In the genomic region with DNA sequence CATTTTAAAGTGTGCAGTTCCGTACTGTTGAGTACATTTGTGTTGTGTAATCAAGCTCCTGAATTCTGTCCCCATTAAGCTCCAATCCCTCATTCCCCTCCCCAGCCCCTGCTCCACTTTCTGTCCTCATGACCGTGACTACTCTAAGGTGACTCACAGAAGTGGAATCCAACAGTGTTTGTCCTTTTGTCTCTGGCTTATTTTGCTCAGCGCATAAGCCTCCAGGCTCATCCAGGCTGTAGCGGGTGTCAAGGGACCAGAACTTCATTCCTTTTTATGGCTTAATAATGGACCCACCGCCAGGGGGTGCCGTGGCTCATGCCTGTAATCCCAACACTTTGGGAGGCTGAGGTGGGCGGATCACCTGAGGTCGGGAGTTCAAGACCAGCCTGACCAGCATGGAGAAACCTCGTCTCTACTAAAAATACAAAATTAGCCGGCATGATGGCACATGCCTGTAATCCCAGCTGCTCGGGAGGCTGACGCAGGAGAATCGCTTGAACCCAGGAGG, we compare ENCODE assay signal across 2 cellular contexts.
TF ChIP-seq lines count a peak whose summit lies in the region.

No MANE protein-coding gene starts in this region.

TF ChIP-seq in Ishikawa, 13 proteins besides CTCF, POLR2A, EP300 and RAD21:
- TF ChIP-seq TEAD4 (IDR thresholded peaks at IDR 0.05) (peak; percentile 5; the same call in 1 of the 2 replicates), CEBPB (IDR thresholded peaks at IDR 0.05) (peak; percentile 50; the same call in 1 of the 2 replicates)
- TF ChIP-seq, protein P1, sequence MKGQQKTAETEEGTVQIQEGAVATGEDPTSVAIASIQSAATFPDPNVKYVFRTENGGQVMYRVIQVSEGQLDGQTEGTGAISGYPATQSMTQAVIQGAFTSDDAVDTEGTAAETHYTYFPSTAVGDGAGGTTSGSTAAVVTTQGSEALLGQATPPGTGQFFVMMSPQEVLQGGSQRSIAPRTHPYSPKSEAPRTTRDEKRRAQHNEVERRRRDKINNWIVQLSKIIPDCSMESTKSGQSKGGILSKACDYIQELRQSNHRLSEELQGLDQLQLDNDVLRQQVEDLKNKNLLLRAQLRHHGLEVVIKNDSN (IDR thresholded peaks at IDR 0.05) = 0 out of 2 replicates have a peak, but pooled peaks have one; percentile 15

TF ChIP-seq in GM12878, 131 proteins besides CTCF, POLR2A, EP300 and RAD21:
- TF ChIP-seq, protein P2, sequence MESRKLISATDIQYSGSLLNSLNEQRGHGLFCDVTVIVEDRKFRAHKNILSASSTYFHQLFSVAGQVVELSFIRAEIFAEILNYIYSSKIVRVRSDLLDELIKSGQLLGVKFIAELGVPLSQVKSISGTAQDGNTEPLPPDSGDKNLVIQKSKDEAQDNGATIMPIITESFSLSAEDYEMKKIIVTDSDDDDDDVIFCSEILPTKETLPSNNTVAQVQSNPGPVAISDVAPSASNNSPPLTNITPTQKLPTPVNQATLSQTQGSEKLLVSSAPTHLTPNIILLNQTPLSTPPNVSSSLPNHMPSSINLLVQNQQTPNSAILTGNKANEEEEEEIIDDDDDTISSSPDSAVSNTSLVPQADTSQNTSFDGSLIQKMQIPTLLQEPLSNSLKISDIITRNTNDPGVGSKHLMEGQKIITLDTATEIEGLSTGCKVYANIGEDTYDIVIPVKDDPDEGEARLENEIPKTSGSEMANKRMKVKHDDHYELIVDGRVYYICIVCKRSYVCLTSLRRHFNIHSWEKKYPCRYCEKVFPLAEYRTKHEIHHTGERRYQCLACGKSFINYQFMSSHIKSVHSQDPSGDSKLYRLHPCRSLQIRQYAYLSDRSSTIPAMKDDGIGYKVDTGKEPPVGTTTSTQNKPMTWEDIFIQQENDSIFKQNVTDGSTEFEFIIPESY (IDR thresholded peaks at IDR 0.05) = 0 out of 2 replicates have a peak, but pooled peaks have one; percentile 75
